Comparison of ENCODE assay signal across 2 cellular contexts in genomic region chr14:95892142-95892541, GRCh38.
TF ChIP-seq lines count a peak whose summit lies in the region.

No MANE protein-coding gene starts in this region.

TF ChIP-seq in A549, 52 proteins besides CTCF, POLR2A, EP300 and RAD21:
- TF ChIP-seq USF2 (IDR thresholded peaks at IDR 0.05) (no peak), RCOR1 (IDR thresholded peaks at IDR 0.05; ENCODE audit: low read depth, low read length) (no peak), MYC (IDR thresholded peaks at IDR 0.05; ENCODE audit: borderline replicate concordance, low read length) (no peak), MAFK (IDR thresholded peaks at IDR 0.05; ENCODE audit: partially characterized antibody) (no peak), SMC3 (IDR thresholded peaks at IDR 0.05) (no peak), RNF2 (IDR thresholded peaks at IDR 0.05; ENCODE audit: borderline replicate concordance, low read depth) (no peak), ESRRA (IDR thresholded peaks at IDR 0.05; ENCODE audit: borderline replicate concordance, low read length) (no peak), TP53 (CRISPR knock-in tag; IDR thresholded peaks at IDR 0.05) (no peak), BCL3 (IDR thresholded peaks at IDR 0.05) (no peak), REST (IDR thresholded peaks at IDR 0.05) (no peak), GATA3 (IDR thresholded peaks at IDR 0.05; ENCODE audit: borderline replicate concordance) (no peak), PHF8 (IDR thresholded peaks at IDR 0.05; ENCODE audit: borderline replicate concordance, low read depth) (no peak), ELK1 (IDR thresholded peaks at IDR 0.05; ENCODE audit: low read depth, low read length) (no peak), RARB (CRISPR knock-in tag; IDR thresholded peaks at IDR 0.05) (no peak), HOXB5 (CRISPR knock-in tag; IDR thresholded peaks at IDR 0.05) (no peak)

TF ChIP-seq in IMR-90, 13 proteins besides CTCF, POLR2A, EP300 and RAD21 (continued from another document):
- TF ChIP-seq USF2 (IDR thresholded peaks at IDR 0.05; ENCODE audit: low read depth, low read length) (no peak), BHLHE40 (IDR thresholded peaks at IDR 0.05; ENCODE audit: low read depth, low read length) (no peak), RCOR1 (IDR thresholded peaks at IDR 0.05; ENCODE audit: insufficient replicate concordance, low read length) (no peak), MXI1 (IDR thresholded peaks at IDR 0.05; ENCODE audit: borderline replicate concordance, low read depth, low read length) (no peak), MAZ (IDR thresholded peaks at IDR 0.05; ENCODE audit: borderline replicate concordance, low read depth, low read length) (no peak), ELK1 (IDR thresholded peaks at IDR 0.05; ENCODE audit: borderline replicate concordance, low read depth, low read length) (no peak), NFE2L2 (IDR thresholded peaks at IDR 0.05; ENCODE audit: low read depth, low read length) (no peak), SMC3 (IDR thresholded peaks at IDR 0.05; ENCODE audit: low read depth, low read length) (no peak), RFX5 (IDR thresholded peaks at IDR 0.05; ENCODE audit: low read depth, low read length) (no peak)
